ENCODE assay signal across 20 cellular contexts in the genomic region with DNA sequence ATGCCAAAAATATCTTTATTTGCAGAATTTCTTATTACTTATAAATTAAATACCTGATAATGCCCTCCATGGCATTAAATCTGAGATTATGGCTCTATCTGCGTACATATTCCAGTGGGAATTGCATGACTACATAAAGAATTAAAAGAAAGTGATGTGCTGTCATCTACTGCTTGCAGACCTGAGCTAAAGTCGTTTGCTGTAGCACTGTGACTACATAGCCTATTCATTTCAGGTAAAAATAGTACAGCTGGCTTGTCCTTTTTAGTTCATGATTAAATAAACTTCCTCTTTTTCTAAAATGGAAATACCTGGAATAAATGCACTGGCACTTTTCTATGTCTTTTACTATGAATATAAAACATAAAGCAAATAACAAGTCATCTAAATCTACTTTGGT.
"Had no signal": no experiment of that assay in that cellular context is flagged by ENCODE, and none has a peak within 500 bp of the region (broad histone marks: within the 10 kb centered on the region; RNA-seq: fewer than 3 reads in every experiment).

No MANE protein-coding gene starts in this region.

- DNase-seq: colonic mucosa; cortex of kidney; dermis blood vessel endothelial cell; dorsolateral prefrontal cortex; effector CD4-positive, alpha-beta T cell; effector CD8-positive, alpha-beta T cell; effector memory CD4-positive, alpha-beta T cell; effector memory CD8-positive, alpha-beta T cell; endodermal cell; erythroblast; esophagus squamous epithelium; foreskin fibroblast; foreskin keratinocyte; foreskin melanocyte; gastrocnemius medialis; glutamatergic neuron; heart left ventricle; heart right ventricle had no signal

- ATAC-seq: effector memory CD8-positive, alpha-beta T cell; esophagus mucosa; foreskin keratinocyte; gastrocnemius medialis; gastroesophageal sphincter; heart left ventricle; heart right ventricle had no signal
